Comparison of ENCODE assay signal across 20 cellular contexts in the genomic region with DNA sequence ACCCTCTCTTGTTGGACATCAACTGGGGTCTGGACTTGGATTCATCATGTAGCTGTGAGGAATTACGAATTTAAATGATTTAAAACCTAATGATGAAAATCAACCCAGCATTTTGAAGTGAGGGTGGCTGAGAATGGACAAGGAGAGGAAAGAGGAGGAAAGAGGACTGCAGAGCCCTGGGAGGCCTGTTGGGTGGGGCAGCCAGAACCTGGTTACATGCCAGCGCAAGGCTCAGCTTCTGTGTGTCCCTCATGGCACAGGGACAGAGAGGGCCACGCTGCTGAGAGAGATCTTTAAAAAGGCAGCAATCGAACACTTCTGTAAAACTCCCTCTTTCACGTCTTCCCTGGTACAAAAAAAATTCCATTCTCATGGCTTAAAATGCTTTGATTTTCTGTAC.
"Had no signal": no experiment of that assay in that cellular context is flagged by ENCODE, and none has a peak within 500 bp of the region (broad histone marks: within the 10 kb centered on the region; RNA-seq: fewer than 3 reads in every experiment).

No MANE protein-coding gene starts in this region.

- H3K27ac ChIP-seq: epithelial cell of prostate, esophagus squamous epithelium, gastrocnemius medialis, heart left ventricle, left lung, lower lobe of right lung had no signal

- H3K36me3 Mint-ChIP-seq: mesothelial cell of epicardium had no signal

- H3K27ac Mint-ChIP-seq: dendritic cell treated with granulocyte-macrophage colony-stimulating factor and Interleukin-4, amounts not matched to agents 40 ng/mL and 50 ng/mL, for 4 days; effector memory CD8-positive, alpha-beta T cell; endodermal cell; mesothelial cell of epicardium had no signal

- H3K27me3 Mint-ChIP-seq: dendritic cell treated with granulocyte-macrophage colony-stimulating factor and Interleukin-4, amounts not matched to agents 40 ng/mL and 50 ng/mL, for 4 days had no signal

- H3K36me3 ChIP-seq: esophagus squamous epithelium, gastrocnemius medialis, heart left ventricle, left lung, lower lobe of right lung had no signal

- H3K4me1 ChIP-seq: gastrocnemius medialis, heart left ventricle, left lung, lower lobe of right lung had no signal

- H3K9me3 ChIP-seq: esophagus squamous epithelium, gastrocnemius medialis, heart left ventricle, left lung, lower lobe of right lung, mucosa of descending colon had no signal

- DNase-seq: cortex of kidney; effector CD8-positive, alpha-beta T cell; effector memory CD8-positive, alpha-beta T cell; endodermal cell; erythroblast; esophagus squamous epithelium; foreskin fibroblast; foreskin melanocyte; gastrocnemius medialis; heart left ventricle; hippocampal formation; left cardiac atrium; left ventricle myocardium superior; lower lobe of right lung; mesenchymal stem cell; mucosa of descending colon had no signal

- H3K4me3 ChIP-seq: esophagus squamous epithelium, gastrocnemius medialis, heart left ventricle, left lung, lower lobe of right lung, mucosa of descending colon had no signal

- H3K27me3 ChIP-seq: esophagus squamous epithelium, gastrocnemius medialis, heart left ventricle, left lung had no signal

- H3K9me3 Mint-ChIP-seq: dendritic cell treated with granulocyte-macrophage colony-stimulating factor and Interleukin-4, amounts not matched to agents 40 ng/mL and 50 ng/mL, for 4 days; endodermal cell; mesothelial cell of epicardium had no signal

- H3K4me3 Mint-ChIP-seq: dendritic cell treated with granulocyte-macrophage colony-stimulating factor and Interleukin-4, amounts not matched to agents 40 ng/mL and 50 ng/mL, for 4 days; effector memory CD8-positive, alpha-beta T cell; endodermal cell; mesothelial cell of epicardium had no signal
